8 cellular contexts compared by ENCODE assay signal in the genomic region with DNA sequence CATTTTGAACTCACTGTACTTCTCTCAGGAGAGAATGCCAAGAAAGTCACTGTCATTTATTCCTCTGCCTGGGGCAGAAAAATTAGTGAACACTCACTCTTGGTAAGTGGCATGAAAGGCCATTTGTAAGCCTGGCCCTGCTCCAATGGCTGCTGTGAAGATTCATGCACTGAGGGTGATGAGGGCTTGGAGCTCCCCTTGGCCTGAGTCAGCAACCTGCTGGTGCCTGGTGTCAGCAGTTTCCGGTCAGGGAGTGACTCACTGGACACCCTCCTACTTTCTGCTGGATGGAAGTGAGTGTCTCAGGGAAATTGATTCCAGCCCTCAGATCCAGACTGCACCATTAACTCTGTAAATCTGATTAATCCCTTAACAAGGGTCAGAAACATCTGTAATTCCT. TPM values are rescaled to one million over a fixed set of nuclear protein-coding genes. Genes with fewer than 3 reads are reported as not detected.
DNase-seq lines count a peak whose midpoint lies in the region; ATAC-seq, FAIRE-seq and TF ChIP-seq lines count a peak whose summit lies in the region.

No MANE protein-coding gene starts in this region.

- no peaks in the 10 kb centered on the region for H3K9me3 ChIP-seq in keratinocyte (ENCODE audit: control insufficient read depth, low read depth, low read length)

- ATAC-seq in GM19397 (IDR thresholded peaks at IDR 0.05; ENCODE audit: unreplicated experiment), result no peak

- dilution Hi-C loops in keratinocyte (cut with MboI; ENCODE audit: extremely low pct_ligation_motif_present, low sequenced_read_pairs), result no loop called here

- no peaks in the 10 kb centered on the region for H3K79me2 ChIP-seq in ACC112 (ENCODE audit: control insufficient read depth, insufficient read depth, low read length, unreplicated experiment)
- H3K79me2 ChIP-seq in keratinocyte (ENCODE audit: control insufficient read depth, insufficient read depth, low read length), result no peaks in the 10 kb centered on the region

- H2AFZ ChIP-seq in ACC112 (ENCODE audit: low read length, unreplicated experiment), result no peak overlapping the region
- no peak overlapping the region for H2AFZ ChIP-seq in keratinocyte (ENCODE audit: control insufficient read depth, low read length)

- peak overlapping the region; percentile 18; the same call in 1 of the 2 replicates for H3K27ac ChIP-seq in ACC112 (ENCODE audit: low read depth, low read length)
- H3K27ac ChIP-seq in keratinocyte (ENCODE audit: control insufficient read depth, insufficient read depth, low read length), result no peak overlapping the region

- no peaks in the 10 kb centered on the region for H3K36me3 ChIP-seq in ACC112 (ENCODE audit: insufficient read depth, low read length)
- no peaks in the 10 kb centered on the region for H3K36me3 ChIP-seq in keratinocyte (ENCODE audit: control insufficient read depth in 2 of 2, extremely low read depth in 1 of 2, insufficient read depth in 2 of 2, low read length in 2 of 2)

- H4K20me1 ChIP-seq in keratinocyte (ENCODE audit: control insufficient read depth, extremely low read depth, insufficient read depth, low read length), result no peaks in the 10 kb centered on the region

- no peaks in the 10 kb centered on the region for H3K9me1 ChIP-seq in keratinocyte (ENCODE audit: control insufficient read depth, extremely low read depth, insufficient read depth, low read length)

- no peak for TF ChIP-seq CTCF in keratinocyte (optimal IDR thresholded peaks at IDR 0.05 in 1 of 3, IDR thresholded peaks at IDR 0.05 in 1 of 3, conservative IDR thresholded peaks at IDR 0.05 in 1 of 3; ENCODE audit: extremely low read depth in 1 of 3, insufficient read depth in 2 of 3, low read length in 3 of 3)

- DNase-seq in HPDE6-E6E7 (ENCODE audit: extremely low spot score) (peak; percentile 93), amniotic epithelial cell (ENCODE audit: low read depth) (peak; percentile 93), keratinocyte (ENCODE audit: low read depth, low spot score) (peak; percentile 69), NCI-H524 treated with DMSO at 0.1 percent for 48 hours (lab: John Stamatoyannopoulos, UW) (no peak), globus pallidus (ENCODE audit: low spot score) (no peak), GM19239 (ENCODE audit: insufficient read length, low spot score) (no peak)

- H3K9ac ChIP-seq in keratinocyte (ENCODE audit: control insufficient read depth, extremely low read depth, insufficient read depth, low read length), result no peak overlapping the region

- FAIRE-seq in keratinocyte (lab: Jason Lieb, UNC) (peak; percentile 61), GM19239 (lab: Jason Lieb, UNC) (no peak)

- H3K4me1 ChIP-seq in ACC112 (ENCODE audit: control insufficient read depth, insufficient read depth, low read length, unreplicated experiment) (peaks cover 13% of the 10 kb centered on the region), keratinocyte (ENCODE audit: control insufficient read depth, extremely low read depth, insufficient read depth, low read length) (peaks cover 10% of the 10 kb centered on the region)

- H3K4me3 ChIP-seq in ACC112 (ENCODE audit: low read depth, low read length) (no peak overlapping the region), keratinocyte (ENCODE audit: control insufficient read depth in 2 of 3, extremely low read depth in 1 of 3, insufficient read depth in 2 of 3, low read depth in 1 of 3, low read length in 3 of 3) (no peak overlapping the region)

- no peak overlapping the region for H3K4me2 ChIP-seq in keratinocyte (ENCODE audit: control insufficient read depth, extremely low read depth, insufficient read depth, low read depth, low read length)

- H3K27me3 ChIP-seq in ACC112 (ENCODE audit: insufficient read depth, low read length), result no peaks in the 10 kb centered on the region
- H3K27me3 ChIP-seq in keratinocyte (ENCODE audit: control insufficient read depth, extremely low read depth, insufficient read depth, low read length), result no peaks in the 10 kb centered on the region

RNA-seq across cellular contexts. Expression of a gene that starts 37.6 kb away (rescaled TPM):
- polyA plus RNA-seq in keratinocyte, result 105 to 195 TPM (median 132 TPM) in 3 replicates
- polyA plus RNA-seq in keratinocyte (2011; ENCODE audit: low read depth), result 73.7 TPM
- polyA plus RNA-seq in keratinocyte (2011; cell fraction: cytosol; rRNA removed), result 65.1 and 101 TPM in 2 replicates
- 75.4 and 116 TPM in 2 replicates for polyA plus RNA-seq in keratinocyte (2011; cell fraction: nucleus; rRNA removed)
- 48.2 and 132 TPM in 2 replicates for polyA plus RNA-seq in keratinocyte (2012; ENCODE audit: low replicate concordance)
- polyA minus RNA-seq in keratinocyte, result 70.9 to 176 TPM (median 145 TPM) in 3 replicates
- 296 TPM for polyA minus RNA-seq in keratinocyte (2011; cell fraction: cytosol; rRNA and poly(A)+ RNA removed)
- polyA minus RNA-seq in keratinocyte (2011; cell fraction: nucleus; rRNA and poly(A)+ RNA removed), result 77.1 and 106 TPM in 2 replicates

Comparison
In these comparisons a context has a peak if more than half of its experiments do, and no peak if none do; other contexts are left out.
1. DNase-seq: peak in HPDE6-E6E7 (single experiment), amniotic epithelial cell (single experiment) and keratinocyte (single experiment); none in NCI-H524 treated with DMSO at 0.1 percent for 48 hours (single experiment), globus pallidus (single experiment) and GM19239 (single experiment).